23 cellular contexts compared by ENCODE assay signal in the genomic region with DNA sequence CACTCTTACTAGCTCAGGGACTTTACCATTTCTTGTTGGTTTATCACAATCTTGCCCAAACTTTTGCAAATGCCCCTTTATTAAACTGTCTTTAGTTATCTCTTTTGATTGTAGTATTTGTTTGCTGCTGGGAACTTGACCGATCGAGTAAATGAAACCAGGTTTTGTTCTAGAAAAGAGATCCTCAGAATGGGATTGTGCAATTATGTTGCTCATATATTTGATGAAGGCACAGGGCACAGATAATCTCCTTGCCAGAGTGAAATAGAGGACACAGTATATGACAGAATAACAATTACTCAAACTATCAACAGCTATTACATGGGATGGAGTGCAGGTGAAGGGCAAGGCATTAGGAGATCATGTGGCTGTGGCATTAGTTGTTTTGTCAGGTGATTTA.
"Had no signal": no experiment of that assay in that cellular context is flagged by ENCODE, and none has a peak within 500 bp of the region (broad histone marks: within the 10 kb centered on the region; RNA-seq: fewer than 3 reads in every experiment).

No MANE protein-coding gene starts in this region.

- H3K27me3 ChIP-seq: pancreas, thyroid gland, upper lobe of right lung had no signal

- H3K4me3 ChIP-seq: pancreas, psoas muscle, stomach, thyroid gland, upper lobe of right lung had no signal

- DNase-seq: activated CD4-positive, alpha-beta T cell treated with anti-CD3 and anti-CD28 coated beads for 4 hours; activated CD4-positive, alpha-beta T cell treated with anti-CD3 and anti-CD28 coated beads, Interleukin-2, amount 50 U/mL, for 4 hours; activated gamma-delta T cell; activated naive CD4-positive, alpha-beta T cell treated with anti-CD3 and anti-CD28 coated beads, Interleukin-2, amount 10 ng/mL, durations not matched to agents 7 days and 5 days; activated naive CD8-positive, alpha-beta T cell treated with anti-CD3 and anti-CD28 coated beads, Interleukin-2, amount 10 ng/mL, durations not matched to agents 7 days and 5 days; activated T-cell treated with anti-CD3 and anti-CD28 coated beads, Interleukin-2, amount 50 U/mL, for 1 hour; amygdala; dermis blood vessel endothelial cell; effector CD4-positive, alpha-beta T cell; head of caudate nucleus; hippocampal formation; kidney; left colon; midbrain; naive thymus-derived CD4-positive, alpha-beta T cell; pancreas; psoas muscle; stimulated activated CD4-positive, alpha-beta T cell treated with anti-CD3 and anti-CD28 coated beads, Interleukin-15, amount 100 ng/mL, for 24 hours; stimulated activated CD4-positive, alpha-beta T cell treated with anti-CD3 and anti-CD28 coated beads, Interleukin-2, amount 100 ng/mL, for 24 hours; stimulated activated naive B cell treated with anti-CD40 and anti-IgM and Interleukin-4, amounts not matched to agents 10 μg/mL and 1 μg/mL and 100 μg/mL, for 72 hours; stomach; thyroid gland; upper lobe of right lung had no signal

- H3K9me3 ChIP-seq: pancreas, psoas muscle, stomach, thyroid gland, upper lobe of right lung had no signal

- H3K27ac ChIP-seq: pancreas, psoas muscle, stomach, thyroid gland, upper lobe of right lung had no signal

- H3K4me1 ChIP-seq: pancreas, psoas muscle, stomach, thyroid gland, upper lobe of right lung had no signal

- ATAC-seq: left colon; naive thymus-derived CD4-positive, alpha-beta T cell; pancreas; psoas muscle; stimulated activated naive B cell treated with anti-CD40 and anti-IgM and Interleukin-4, amounts not matched to agents 10 μg/mL and 1 μg/mL and 100 μg/mL, for 72 hours; upper lobe of right lung had no signal

- H3K36me3 ChIP-seq: pancreas, stomach, thyroid gland, upper lobe of right lung had no signal
